33 cellular contexts compared by ENCODE assay signal in genomic region chr1:90944006-90944405, GRCh38.
"Had no signal": no experiment of that assay in that cellular context is flagged by ENCODE, and none has a peak within 500 bp of the region (broad histone marks: within the 10 kb centered on the region; RNA-seq: fewer than 3 reads in every experiment).

No MANE protein-coding gene starts in this region.

- H3K27ac ChIP-seq: cardiac muscle cell, VCaP had no signal

- H3K4me3 ChIP-seq: cardiac muscle cell, K562 had no signal

- ATAC-seq: activated CD8-positive, alpha-beta memory T cell treated with anti-CD3 and anti-CD28 coated beads, Interleukin-2, amount 10 ng/mL, durations not matched to agents 7 days and 5 days; activated naive CD8-positive, alpha-beta T cell treated with anti-CD3 and anti-CD28 coated beads, Interleukin-2, amount 50 U/mL, for 24 hours; K562; Panc1; SK-N-SH treated with all-trans-retinoic acid at 6 μM for 48 hours; T-cell; T-helper 17 cell had no signal

- H3K27me3 Mint-ChIP-seq: activated B cell treated with CpG ODN at 0.5 μM for 24 hours; activated CD4-positive, alpha-beta memory T cell treated with anti-CD3 and anti-CD28 coated beads, Interleukin-2, amount 10 ng/mL, durations not matched to agents 7 days and 5 days; activated CD8-positive, alpha-beta memory T cell treated with anti-CD3 and anti-CD28 coated beads, Interleukin-2, amount 10 ng/mL, durations not matched to agents 7 days and 5 days; activated naive CD4-positive, alpha-beta T cell treated with anti-CD3 and anti-CD28 coated beads, Interleukin-2, amount 10 ng/mL, durations not matched to agents 7 days and 5 days; activated naive CD8-positive, alpha-beta T cell; activated naive CD8-positive, alpha-beta T cell treated with anti-CD3 and anti-CD28 coated beads, Interleukin-2, amount 50 U/mL, for 24 hours; central memory CD8-positive, alpha-beta T cell; T-cell; T-helper 17 cell had no signal

- H3K27ac Mint-ChIP-seq: activated B cell treated with CpG ODN at 0.5 μM for 24 hours; activated CD4-positive, alpha-beta memory T cell treated with anti-CD3 and anti-CD28 coated beads, Interleukin-2, amount 10 ng/mL, durations not matched to agents 7 days and 5 days; activated CD8-positive, alpha-beta memory T cell treated with anti-CD3 and anti-CD28 coated beads, Interleukin-2, amount 10 ng/mL, durations not matched to agents 7 days and 5 days; activated naive CD4-positive, alpha-beta T cell treated with anti-CD3 and anti-CD28 coated beads, Interleukin-2, amount 10 ng/mL, durations not matched to agents 7 days and 5 days; activated naive CD8-positive, alpha-beta T cell treated with anti-CD3 and anti-CD28 coated beads, Interleukin-2, amount 50 U/mL, for 24 hours; T-cell had no signal

- H3K9me3 Mint-ChIP-seq: activated B cell treated with CpG ODN at 0.5 μM for 24 hours; activated CD4-positive, alpha-beta memory T cell treated with anti-CD3 and anti-CD28 coated beads, Interleukin-2, amount 10 ng/mL, durations not matched to agents 7 days and 5 days; activated naive CD4-positive, alpha-beta T cell treated with anti-CD3 and anti-CD28 coated beads, Interleukin-2, amount 10 ng/mL, durations not matched to agents 7 days and 5 days; activated naive CD8-positive, alpha-beta T cell treated with anti-CD3 and anti-CD28 coated beads, Interleukin-2, amount 50 U/mL, for 24 hours; central memory CD8-positive, alpha-beta T cell had no signal

- FAIRE-seq: K562 had no signal

- H3K4me1 Mint-ChIP-seq: activated CD4-positive, alpha-beta memory T cell treated with anti-CD3 and anti-CD28 coated beads, Interleukin-2, amount 10 ng/mL, durations not matched to agents 7 days and 5 days; activated CD8-positive, alpha-beta memory T cell treated with anti-CD3 and anti-CD28 coated beads, Interleukin-2, amount 10 ng/mL, durations not matched to agents 7 days and 5 days; activated naive CD4-positive, alpha-beta T cell treated with anti-CD3 and anti-CD28 coated beads, Interleukin-2, amount 10 ng/mL, durations not matched to agents 7 days and 5 days had no signal

- H3K4me3 Mint-ChIP-seq: activated B cell treated with CpG ODN at 0.5 μM for 24 hours; activated CD4-positive, alpha-beta memory T cell treated with anti-CD3 and anti-CD28 coated beads, Interleukin-2, amount 10 ng/mL, durations not matched to agents 7 days and 5 days; activated CD8-positive, alpha-beta memory T cell treated with anti-CD3 and anti-CD28 coated beads, Interleukin-2, amount 10 ng/mL, durations not matched to agents 7 days and 5 days; activated naive CD4-positive, alpha-beta T cell treated with anti-CD3 and anti-CD28 coated beads, Interleukin-2, amount 10 ng/mL, durations not matched to agents 7 days and 5 days; activated naive CD8-positive, alpha-beta T cell; activated naive CD8-positive, alpha-beta T cell treated with anti-CD3 and anti-CD28 coated beads, Interleukin-2, amount 50 U/mL, for 24 hours; central memory CD8-positive, alpha-beta T cell; T-cell; T-helper 17 cell had no signal

- H3K36me3 ChIP-seq: cardiac muscle cell had no signal

- DNase-seq: activated B cell treated with CpG ODN at 0.5 μM for 24 hours; activated CD4-positive, alpha-beta memory T cell treated with anti-CD3 and anti-CD28 coated beads, Interleukin-2, amount 10 ng/mL, durations not matched to agents 7 days and 5 days; activated CD4-positive, alpha-beta T cell treated with anti-CD3 and anti-CD28 coated beads for 4 hours; activated CD4-positive, CD25-positive, alpha-beta regulatory T cell treated with anti-CD3 and anti-CD28 coated beads, Interleukin-2, amount 50 U/mL, for 72 hours; activated CD8-positive, alpha-beta memory T cell treated with anti-CD3 and anti-CD28 coated beads for 24 hours; activated CD8-positive, alpha-beta memory T cell treated with anti-CD3 and anti-CD28 coated beads, Interleukin-2, amount 10 ng/mL, durations not matched to agents 7 days and 5 days; activated CD8-positive, alpha-beta memory T cell treated with anti-CD3 and anti-CD28 coated beads, Interleukin-2, amount 50 U/mL, for 48 hours; activated effector memory CD4-positive, alpha-beta T cell treated with Interleukin-2 at 50 U/mL for 16 hours; activated naive CD4-positive, alpha-beta T cell treated with anti-CD3 and anti-CD28 coated beads, Interleukin-2, amount 10 ng/mL, durations not matched to agents 7 days and 5 days; activated naive CD8-positive, alpha-beta T cell treated with anti-CD3 and anti-CD28 coated beads, Interleukin-2, amount 50 U/mL, for 24 hours; activated T-cell treated with anti-CD3 and anti-CD28 coated beads, Interleukin-2, amount 50 U/mL, for 48 hours; anterior cingulate cortex; NCI-H1092 treated with DMSO at 0.1 percent for 48 hours; NCI-H1417; NCI-H146; NCI-H187; NCI-H2029 treated with DMSO at 0.1 percent for 48 hours; NCI-H2107; NCI-H2171; NCI-H510A; NCI-H526; NCI-H774; SIG-M5; T-cell; T-helper 17 cell; T-helper 9 cell had no signal

- H3K27me3 ChIP-seq: cardiac muscle cell had no signal
